ENCODE assay signal across 1 cellular context in the genomic region with DNA sequence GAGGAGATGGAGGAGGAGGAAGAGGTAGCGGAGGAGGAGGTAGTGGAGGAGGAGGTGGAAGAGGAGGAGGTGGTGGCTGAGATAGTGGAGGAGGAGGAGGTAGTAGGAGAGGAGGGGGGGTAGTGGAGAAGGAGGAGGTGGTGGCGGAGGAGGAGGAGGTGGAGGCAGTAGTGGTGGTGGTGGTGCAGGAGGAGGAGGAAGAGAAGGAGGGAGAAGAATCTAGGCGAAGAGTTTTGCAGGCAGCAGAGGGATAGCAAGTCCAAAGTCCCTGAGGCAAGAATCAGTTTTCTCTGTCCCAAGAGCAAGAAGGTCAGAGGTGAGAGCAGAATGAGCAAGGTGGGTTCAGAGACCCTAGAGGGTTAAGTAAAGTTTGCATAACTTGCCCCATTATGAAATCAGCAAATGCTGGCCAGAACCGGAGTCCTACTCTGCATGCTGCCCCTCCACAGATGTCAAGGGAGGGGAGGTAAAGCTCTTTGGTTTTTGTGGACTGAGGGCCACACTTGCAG.
A peak's percentile ranks its signal among the peaks of the same experiment; 100 is the strongest.
TF ChIP-seq lines count a peak whose summit lies in the region.

No MANE protein-coding gene starts in this region.

TF ChIP-seq in K562, 482 proteins besides CTCF, POLR2A, EP300 and RAD21 (continued from another document and continues in another):
- TF ChIP-seq ZNF644 (tag; IDR thresholded peaks at IDR 0.05; ENCODE audit: low read depth) = no peak
- TF ChIP-seq ARHGAP35 (IDR thresholded peaks at IDR 0.05; ENCODE audit: partially characterized antibody) = no peak
- TF ChIP-seq TRIM24 (IDR thresholded peaks at IDR 0.05) = peak; percentile 56 to 63; a peak in 2 of 4 replicates
- TF ChIP-seq TEAD2 (tag; IDR thresholded peaks at IDR 0.05) = no peak
- no peak for TF ChIP-seq NFXL1 (CRISPR knock-in tag; IDR thresholded peaks at IDR 0.05)
- TF ChIP-seq, protein P1, sequence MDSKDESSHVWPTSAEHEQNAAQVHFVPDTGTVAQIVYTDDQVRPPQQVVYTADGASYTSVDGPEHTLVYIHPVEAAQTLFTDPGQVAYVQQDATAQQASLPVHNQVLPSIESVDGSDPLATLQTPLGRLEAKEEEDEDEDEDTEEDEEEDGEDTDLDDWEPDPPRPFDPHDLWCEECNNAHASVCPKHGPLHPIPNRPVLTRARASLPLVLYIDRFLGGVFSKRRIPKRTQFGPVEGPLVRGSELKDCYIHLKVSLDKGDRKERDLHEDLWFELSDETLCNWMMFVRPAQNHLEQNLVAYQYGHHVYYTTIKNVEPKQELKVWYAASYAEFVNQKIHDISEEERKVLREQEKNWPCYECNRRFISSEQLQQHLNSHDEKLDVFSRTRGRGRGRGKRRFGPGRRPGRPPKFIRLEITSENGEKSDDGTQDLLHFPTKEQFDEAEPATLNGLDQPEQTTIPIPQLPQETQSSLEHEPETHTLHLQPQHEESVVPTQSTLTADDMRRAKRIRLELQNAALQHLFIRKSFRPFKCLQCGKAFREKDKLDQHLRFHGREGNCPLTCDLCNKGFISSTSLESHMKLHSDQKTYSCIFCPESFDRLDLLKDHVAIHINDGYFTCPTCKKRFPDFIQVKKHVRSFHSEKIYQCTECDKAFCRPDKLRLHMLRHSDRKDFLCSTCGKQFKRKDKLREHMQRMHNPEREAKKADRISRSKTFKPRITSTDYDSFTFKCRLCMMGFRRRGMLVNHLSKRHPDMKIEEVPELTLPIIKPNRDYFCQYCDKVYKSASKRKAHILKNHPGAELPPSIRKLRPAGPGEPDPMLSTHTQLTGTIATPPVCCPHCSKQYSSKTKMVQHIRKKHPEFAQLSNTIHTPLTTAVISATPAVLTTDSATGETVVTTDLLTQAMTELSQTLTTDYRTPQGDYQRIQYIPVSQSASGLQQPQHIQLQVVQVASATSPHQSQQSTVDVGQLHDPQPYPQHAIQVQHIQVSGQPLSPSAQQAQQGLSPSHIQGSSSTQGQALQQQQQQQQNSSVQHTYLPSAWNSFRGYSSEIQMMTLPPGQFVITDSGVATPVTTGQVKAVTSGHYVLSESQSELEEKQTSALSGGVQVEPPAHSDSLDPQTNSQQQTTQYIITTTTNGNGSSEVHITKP (IDR thresholded peaks at IDR 0.05; ENCODE audit: partially characterized antibody) = no peak
- TF ChIP-seq, protein P2, sequence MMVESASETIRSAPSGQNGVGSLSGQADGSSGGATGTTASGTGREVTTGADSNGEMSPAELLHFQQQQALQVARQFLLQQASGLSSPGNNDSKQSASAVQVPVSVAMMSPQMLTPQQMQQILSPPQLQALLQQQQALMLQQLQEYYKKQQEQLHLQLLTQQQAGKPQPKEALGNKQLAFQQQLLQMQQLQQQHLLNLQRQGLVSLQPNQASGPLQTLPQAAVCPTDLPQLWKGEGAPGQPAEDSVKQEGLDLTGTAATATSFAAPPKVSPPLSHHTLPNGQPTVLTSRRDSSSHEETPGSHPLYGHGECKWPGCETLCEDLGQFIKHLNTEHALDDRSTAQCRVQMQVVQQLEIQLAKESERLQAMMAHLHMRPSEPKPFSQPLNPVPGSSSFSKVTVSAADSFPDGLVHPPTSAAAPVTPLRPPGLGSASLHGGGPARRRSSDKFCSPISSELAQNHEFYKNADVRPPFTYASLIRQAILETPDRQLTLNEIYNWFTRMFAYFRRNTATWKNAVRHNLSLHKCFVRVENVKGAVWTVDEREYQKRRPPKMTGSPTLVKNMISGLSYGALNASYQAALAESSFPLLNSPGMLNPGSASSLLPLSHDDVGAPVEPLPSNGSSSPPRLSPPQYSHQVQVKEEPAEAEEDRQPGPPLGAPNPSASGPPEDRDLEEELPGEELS (CRISPR knock-in tag; IDR thresholded peaks at IDR 0.05; ENCODE audit: borderline replicate concordance) = no peak
- no peak for TF ChIP-seq NELFE (IDR thresholded peaks at IDR 0.05; ENCODE audit: insufficient read depth, insufficient read length)
- TF ChIP-seq, protein P3, sequence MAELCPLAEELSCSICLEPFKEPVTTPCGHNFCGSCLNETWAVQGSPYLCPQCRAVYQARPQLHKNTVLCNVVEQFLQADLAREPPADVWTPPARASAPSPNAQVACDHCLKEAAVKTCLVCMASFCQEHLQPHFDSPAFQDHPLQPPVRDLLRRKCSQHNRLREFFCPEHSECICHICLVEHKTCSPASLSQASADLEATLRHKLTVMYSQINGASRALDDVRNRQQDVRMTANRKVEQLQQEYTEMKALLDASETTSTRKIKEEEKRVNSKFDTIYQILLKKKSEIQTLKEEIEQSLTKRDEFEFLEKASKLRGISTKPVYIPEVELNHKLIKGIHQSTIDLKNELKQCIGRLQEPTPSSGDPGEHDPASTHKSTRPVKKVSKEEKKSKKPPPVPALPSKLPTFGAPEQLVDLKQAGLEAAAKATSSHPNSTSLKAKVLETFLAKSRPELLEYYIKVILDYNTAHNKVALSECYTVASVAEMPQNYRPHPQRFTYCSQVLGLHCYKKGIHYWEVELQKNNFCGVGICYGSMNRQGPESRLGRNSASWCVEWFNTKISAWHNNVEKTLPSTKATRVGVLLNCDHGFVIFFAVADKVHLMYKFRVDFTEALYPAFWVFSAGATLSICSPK (IDR thresholded peaks at IDR 0.05; ENCODE audit: borderline replicate concordance) = no peak
- TF ChIP-seq POLR2AphosphoS2 (IDR thresholded peaks at IDR 0.05; ENCODE audit: low read length) = no peak
- no peak for TF ChIP-seq BCOR (IDR thresholded peaks at IDR 0.05)
- TF ChIP-seq PHTF2 (CRISPR knock-in tag; IDR thresholded peaks at IDR 0.05) = no peak
- no peak for TF ChIP-seq ZNF766 (CRISPR knock-in tag; conservative IDR thresholded peaks at IDR 0.05)
- TF ChIP-seq PCBP2 (IDR thresholded peaks at IDR 0.05; ENCODE audit: low read depth, low read length, poor library complexity, severe bottlenecking) = no peak
- no peak for TF ChIP-seq HMG20A (CRISPR knock-in tag; conservative IDR thresholded peaks at IDR 0.05)
- TF ChIP-seq ARID1B (IDR thresholded peaks at IDR 0.05) = peak; percentile 80
- no peak for TF ChIP-seq SAP30 (IDR thresholded peaks at IDR 0.05; ENCODE audit: borderline replicate concordance, insufficient read depth, low read depth, low read length, poor library complexity, severe bottlenecking)
- no peak for TF ChIP-seq ZNF57 (CRISPR knock-in tag; IDR thresholded peaks at IDR 0.05)
- TF ChIP-seq ZNF263 (CRISPR knock-in tag; IDR thresholded peaks at IDR 0.05; ENCODE audit: borderline replicate concordance) = peak; percentile 99
- no peak for TF ChIP-seq RFX1 (IDR thresholded peaks at IDR 0.05)
- TF ChIP-seq NONO (IDR thresholded peaks at IDR 0.05; ENCODE audit: low read depth in 2 of 2, low read length in 1 of 2) = no peak
- TF ChIP-seq DPF2 (IDR thresholded peaks at IDR 0.05) = peak; percentile 82
- TF ChIP-seq ZNF311 (CRISPR knock-in tag; IDR thresholded peaks at IDR 0.05) = peak; percentile 31; the same call in 1 of the 2 replicates
- peak; percentile 58; the same call in 1 of the 2 replicates for TF ChIP-seq NFRKB (IDR thresholded peaks at IDR 0.05; ENCODE audit: low read depth)
- TF ChIP-seq, protein P4, sequence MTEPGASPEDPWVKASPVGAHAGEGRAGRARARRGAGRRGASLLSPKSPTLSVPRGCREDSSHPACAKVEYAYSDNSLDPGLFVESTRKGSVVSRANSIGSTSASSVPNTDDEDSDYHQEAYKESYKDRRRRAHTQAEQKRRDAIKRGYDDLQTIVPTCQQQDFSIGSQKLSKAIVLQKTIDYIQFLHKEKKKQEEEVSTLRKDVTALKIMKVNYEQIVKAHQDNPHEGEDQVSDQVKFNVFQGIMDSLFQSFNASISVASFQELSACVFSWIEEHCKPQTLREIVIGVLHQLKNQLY (CRISPR knock-in tag; conservative IDR thresholded peaks at IDR 0.05) = no peak
- no peak for TF ChIP-seq TGIF2 (CRISPR knock-in tag; IDR thresholded peaks at IDR 0.05)
- TF ChIP-seq ZNF785 (CRISPR knock-in tag; IDR thresholded peaks at IDR 0.05) = no peak
- TF ChIP-seq, protein P5, sequence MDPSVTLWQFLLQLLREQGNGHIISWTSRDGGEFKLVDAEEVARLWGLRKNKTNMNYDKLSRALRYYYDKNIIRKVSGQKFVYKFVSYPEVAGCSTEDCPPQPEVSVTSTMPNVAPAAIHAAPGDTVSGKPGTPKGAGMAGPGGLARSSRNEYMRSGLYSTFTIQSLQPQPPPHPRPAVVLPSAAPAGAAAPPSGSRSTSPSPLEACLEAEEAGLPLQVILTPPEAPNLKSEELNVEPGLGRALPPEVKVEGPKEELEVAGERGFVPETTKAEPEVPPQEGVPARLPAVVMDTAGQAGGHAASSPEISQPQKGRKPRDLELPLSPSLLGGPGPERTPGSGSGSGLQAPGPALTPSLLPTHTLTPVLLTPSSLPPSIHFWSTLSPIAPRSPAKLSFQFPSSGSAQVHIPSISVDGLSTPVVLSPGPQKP (CRISPR knock-in tag; IDR thresholded peaks at IDR 0.05) = no peak
- TF ChIP-seq ZC3H11A (IDR thresholded peaks at IDR 0.05; ENCODE audit: low read depth, low read length) = no peak
- no peak for TF ChIP-seq PHF8 (IDR thresholded peaks at IDR 0.05; ENCODE audit: borderline replicate concordance, low read length)
- TF ChIP-seq TAL1 (IDR thresholded peaks at IDR 0.05) = peak; percentile 29; the same call in 1 of the 2 replicates
- peak; percentile 67 for TF ChIP-seq HNRNPLL (IDR thresholded peaks at IDR 0.05; ENCODE audit: low read depth, low read length, poor library complexity, severe bottlenecking)
- TF ChIP-seq ILK (tag; IDR thresholded peaks at IDR 0.05; ENCODE audit: borderline replicate concordance, low read depth) = no peak
- TF ChIP-seq ETV1 (tag; conservative IDR thresholded peaks at IDR 0.05; ENCODE audit: low read depth) = no peak
- TF ChIP-seq, protein P6, sequence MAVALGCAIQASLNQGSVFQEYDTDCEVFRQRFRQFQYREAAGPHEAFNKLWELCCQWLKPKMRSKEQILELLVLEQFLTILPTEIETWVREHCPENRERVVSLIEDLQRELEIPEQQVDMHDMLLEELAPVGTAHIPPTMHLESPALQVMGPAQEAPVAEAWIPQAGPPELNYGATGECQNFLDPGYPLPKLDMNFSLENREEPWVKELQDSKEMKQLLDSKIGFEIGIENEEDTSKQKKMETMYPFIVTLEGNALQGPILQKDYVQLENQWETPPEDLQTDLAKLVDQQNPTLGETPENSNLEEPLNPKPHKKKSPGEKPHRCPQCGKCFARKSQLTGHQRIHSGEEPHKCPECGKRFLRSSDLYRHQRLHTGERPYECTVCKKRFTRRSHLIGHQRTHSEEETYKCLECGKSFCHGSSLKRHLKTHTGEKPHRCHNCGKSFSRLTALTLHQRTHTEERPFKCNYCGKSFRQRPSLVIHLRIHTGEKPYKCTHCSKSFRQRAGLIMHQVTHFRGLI (CRISPR knock-in tag; IDR thresholded peaks at IDR 0.05) = no peak
- no peak for TF ChIP-seq BDP1 (IDR thresholded peaks at IDR 0.05; ENCODE audit: insufficient read depth, insufficient read length)
- no peak for TF ChIP-seq HNRNPH1 (optimal IDR thresholded peaks at IDR 0.05; ENCODE audit: low read depth, low read length)
- TF ChIP-seq, protein P7, sequence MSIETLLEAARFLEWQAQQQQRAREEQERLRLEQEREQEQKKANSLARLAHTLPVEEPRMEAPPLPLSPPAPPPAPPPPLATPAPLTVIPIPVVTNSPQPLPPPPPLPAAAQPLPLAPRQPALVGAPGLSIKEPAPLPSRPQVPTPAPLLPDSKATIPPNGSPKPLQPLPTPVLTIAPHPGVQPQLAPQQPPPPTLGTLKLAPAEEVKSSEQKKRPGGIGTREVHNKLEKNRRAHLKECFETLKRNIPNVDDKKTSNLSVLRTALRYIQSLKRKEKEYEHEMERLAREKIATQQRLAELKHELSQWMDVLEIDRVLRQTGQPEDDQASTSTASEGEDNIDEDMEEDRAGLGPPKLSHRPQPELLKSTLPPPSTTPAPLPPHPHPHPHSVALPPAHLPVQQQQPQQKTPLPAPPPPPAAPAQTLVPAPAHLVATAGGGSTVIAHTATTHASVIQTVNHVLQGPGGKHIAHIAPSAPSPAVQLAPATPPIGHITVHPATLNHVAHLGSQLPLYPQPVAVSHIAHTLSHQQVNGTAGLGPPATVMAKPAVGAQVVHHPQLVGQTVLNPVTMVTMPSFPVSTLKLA (conservative IDR thresholded peaks at IDR 0.05) = no peak
- TF ChIP-seq MTA1 (IDR thresholded peaks at IDR 0.05; ENCODE audit: borderline replicate concordance) = peak; percentile 73; the same call in 1 of the 2 replicates
- no peak for TF ChIP-seq ADNP (tag; IDR thresholded peaks at IDR 0.05)
- 0 out of 4 replicates have a peak, but pooled peaks of 1 of the 2 experiments have one; percentile 47 for TF ChIP-seq ETV6 (IDR thresholded peaks at IDR 0.05; ENCODE audit: borderline replicate concordance in 1 of 2, low read depth in 2 of 2, low read length in 1 of 2)
- TF ChIP-seq ETV6 (CRISPR knock-in tag; IDR thresholded peaks at IDR 0.05; ENCODE audit: borderline replicate concordance) = no peak
- 0 out of 2 replicates have a peak, but pooled peaks have one; percentile 40 for TF ChIP-seq NCOA1 (IDR thresholded peaks at IDR 0.05; ENCODE audit: low read depth)
- TF ChIP-seq ZNF436 (CRISPR knock-in tag; IDR thresholded peaks at IDR 0.05) = no peak
- no peak for TF ChIP-seq ZNF778 (CRISPR knock-in tag; IDR thresholded peaks at IDR 0.05)
- TF ChIP-seq, protein P8, sequence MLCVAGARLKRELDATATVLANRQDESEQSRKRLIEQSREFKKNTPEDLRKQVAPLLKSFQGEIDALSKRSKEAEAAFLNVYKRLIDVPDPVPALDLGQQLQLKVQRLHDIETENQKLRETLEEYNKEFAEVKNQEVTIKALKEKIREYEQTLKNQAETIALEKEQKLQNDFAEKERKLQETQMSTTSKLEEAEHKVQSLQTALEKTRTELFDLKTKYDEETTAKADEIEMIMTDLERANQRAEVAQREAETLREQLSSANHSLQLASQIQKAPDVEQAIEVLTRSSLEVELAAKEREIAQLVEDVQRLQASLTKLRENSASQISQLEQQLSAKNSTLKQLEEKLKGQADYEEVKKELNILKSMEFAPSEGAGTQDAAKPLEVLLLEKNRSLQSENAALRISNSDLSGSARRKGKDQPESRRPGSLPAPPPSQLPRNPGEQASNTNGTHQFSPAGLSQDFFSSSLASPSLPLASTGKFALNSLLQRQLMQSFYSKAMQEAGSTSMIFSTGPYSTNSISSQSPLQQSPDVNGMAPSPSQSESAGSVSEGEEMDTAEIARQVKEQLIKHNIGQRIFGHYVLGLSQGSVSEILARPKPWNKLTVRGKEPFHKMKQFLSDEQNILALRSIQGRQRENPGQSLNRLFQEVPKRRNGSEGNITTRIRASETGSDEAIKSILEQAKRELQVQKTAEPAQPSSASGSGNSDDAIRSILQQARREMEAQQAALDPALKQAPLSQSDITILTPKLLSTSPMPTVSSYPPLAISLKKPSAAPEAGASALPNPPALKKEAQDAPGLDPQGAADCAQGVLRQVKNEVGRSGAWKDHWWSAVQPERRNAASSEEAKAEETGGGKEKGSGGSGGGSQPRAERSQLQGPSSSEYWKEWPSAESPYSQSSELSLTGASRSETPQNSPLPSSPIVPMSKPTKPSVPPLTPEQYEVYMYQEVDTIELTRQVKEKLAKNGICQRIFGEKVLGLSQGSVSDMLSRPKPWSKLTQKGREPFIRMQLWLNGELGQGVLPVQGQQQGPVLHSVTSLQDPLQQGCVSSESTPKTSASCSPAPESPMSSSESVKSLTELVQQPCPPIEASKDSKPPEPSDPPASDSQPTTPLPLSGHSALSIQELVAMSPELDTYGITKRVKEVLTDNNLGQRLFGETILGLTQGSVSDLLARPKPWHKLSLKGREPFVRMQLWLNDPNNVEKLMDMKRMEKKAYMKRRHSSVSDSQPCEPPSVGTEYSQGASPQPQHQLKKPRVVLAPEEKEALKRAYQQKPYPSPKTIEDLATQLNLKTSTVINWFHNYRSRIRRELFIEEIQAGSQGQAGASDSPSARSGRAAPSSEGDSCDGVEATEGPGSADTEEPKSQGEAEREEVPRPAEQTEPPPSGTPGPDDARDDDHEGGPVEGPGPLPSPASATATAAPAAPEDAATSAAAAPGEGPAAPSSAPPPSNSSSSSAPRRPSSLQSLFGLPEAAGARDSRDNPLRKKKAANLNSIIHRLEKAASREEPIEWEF (CRISPR knock-in tag; IDR thresholded peaks at IDR 0.05) = no peak
- no peak for TF ChIP-seq ARNT (IDR thresholded peaks at IDR 0.05)
- no peak for TF ChIP-seq CREB1 (IDR thresholded peaks at IDR 0.05)
- no peak for TF ChIP-seq CREB1 (CRISPR knock-in tag; IDR thresholded peaks at IDR 0.05)
